In genomic region chr4:61210186-61210939, GRCh38 we compare ENCODE assay signal across 14 cellular contexts. TPM values are rescaled to one million over a fixed set of nuclear protein-coding genes. Genes with fewer than 3 reads are reported as not detected.
DNase-seq lines count a peak whose midpoint lies in the region; ATAC-seq and TF ChIP-seq lines count a peak whose summit lies in the region.
"Had no signal": no experiment of that assay in that cellular context is flagged by ENCODE, and none has a peak within 500 bp of the region (broad histone marks: within the 10 kb centered on the region; RNA-seq: fewer than 3 reads in every experiment).

No MANE protein-coding gene starts in this region.

- peak overlapping the region in 3 of 5 experiments; percentile 6 to 77 (median 33) for H3K27ac Mint-ChIP-seq in brain
- no peak overlapping the region for H3K27ac Mint-ChIP-seq in stimulated activated naive B cell treated with anti-CD40 and anti-IgM and Interleukin-4, amounts not matched to agents 10 μg/mL and 1 μg/mL and 100 μg/mL, for 72 hours
- H3K27ac Mint-ChIP-seq: activated naive CD8-positive, alpha-beta T cell; dendritic cell treated with granulocyte-macrophage colony-stimulating factor and Interleukin-4, amounts not matched to agents 40 ng/mL and 50 ng/mL, for 4 days had no signal

- H3K36me3 Mint-ChIP-seq in brain: peaks cover 16% of the 10 kb centered on the region
- H3K36me3 Mint-ChIP-seq in stimulated activated naive B cell treated with anti-CD40 and anti-IgM and Interleukin-4, amounts not matched to agents 10 μg/mL and 1 μg/mL and 100 μg/mL, for 72 hours: no peaks in the 10 kb centered on the region
- H3K36me3 Mint-ChIP-seq: activated naive CD8-positive, alpha-beta T cell had no signal

- peaks cover 26% of the 10 kb centered on the region for H3K27me3 Mint-ChIP-seq in brain
- H3K27me3 Mint-ChIP-seq in stimulated activated naive B cell treated with anti-CD40 and anti-IgM and Interleukin-4, amounts not matched to agents 10 μg/mL and 1 μg/mL and 100 μg/mL, for 72 hours: peaks cover 5% of the 10 kb centered on the region in 2 donors

- peak overlapping the region in 3 of 5 experiments; percentile 58 to 76 (median 70) for H3K4me3 Mint-ChIP-seq in brain
- no peak overlapping the region for H3K4me3 Mint-ChIP-seq in stimulated activated naive B cell treated with anti-CD40 and anti-IgM and Interleukin-4, amounts not matched to agents 10 μg/mL and 1 μg/mL and 100 μg/mL, for 72 hours
- H3K4me3 Mint-ChIP-seq: activated naive CD8-positive, alpha-beta T cell; dendritic cell treated with granulocyte-macrophage colony-stimulating factor and Interleukin-4, amounts not matched to agents 40 ng/mL and 50 ng/mL, for 4 days had no signal

- peaks cover 0 to 8% (median 5%) of the 10 kb centered on the region in 5 experiments for H3K9me3 Mint-ChIP-seq in brain
- H3K9me3 Mint-ChIP-seq in stimulated activated naive B cell treated with anti-CD40 and anti-IgM and Interleukin-4, amounts not matched to agents 10 μg/mL and 1 μg/mL and 100 μg/mL, for 72 hours: peaks cover 3 to 5% of the 10 kb centered on the region in 2 donors
- H3K9me3 Mint-ChIP-seq: dendritic cell treated with granulocyte-macrophage colony-stimulating factor and Interleukin-4, amounts not matched to agents 40 ng/mL and 50 ng/mL, for 4 days had no signal

- H3K4me1 Mint-ChIP-seq in brain: peaks cover 81% of the 10 kb centered on the region
- H3K4me1 Mint-ChIP-seq in stimulated activated naive B cell treated with anti-CD40 and anti-IgM and Interleukin-4, amounts not matched to agents 10 μg/mL and 1 μg/mL and 100 μg/mL, for 72 hours: no peaks in the 10 kb centered on the region

- no peak for ATAC-seq in stimulated activated naive B cell treated with anti-CD40 and anti-IgM and Interleukin-4, amounts not matched to agents 10 μg/mL and 1 μg/mL and 100 μg/mL, for 72 hours (replicated peaks)
- ATAC-seq: HepG2 had no signal

- TF ChIP-seq CTCF in brain (conservative IDR thresholded peaks at IDR 0.05) (no peak), GM20000 (IDR thresholded peaks at IDR 0.05; ENCODE audit: extremely low read depth, missing control alignments) (no peak)

- DNase-seq in DMS153 (lab: John Stamatoyannopoulos, UW) (peak; percentile 31), NCI-H2081 (lab: John Stamatoyannopoulos, UW) (peak; percentile 77 to 93), medulla oblongata (ENCODE audit: extremely low spot score) (peak; percentile 87), GM20000 (ENCODE audit: low spot score) (no peak)
- DNase-seq in stimulated activated naive B cell treated with anti-CD40 and anti-IgM and Interleukin-4, amounts not matched to agents 10 μg/mL and 1 μg/mL and 100 μg/mL, for 72 hours: no peak
- no peak for DNase-seq in activated effector memory CD4-positive, alpha-beta T cell treated with Interleukin-2 at 50 U/mL for 16 hours
- no peak for DNase-seq in activated CD8-positive, alpha-beta memory T cell treated with anti-CD3 and anti-CD28 coated beads, Interleukin-2, amount 50 U/mL, for 48 hours
- DNase-seq: DMS 273 treated with DMSO at 0.1 percent for 48 hours, NCI-H1048, SK-N-SH had no signal

RNA-seq across cellular contexts. Expression of gene ADGRL3, which starts 10.2 kb away (rescaled TPM):
- polyA plus RNA-seq in brain (ENCODE audit: insufficient read depth, low read depth, low replicate concordance): 10.6 TPM

Comparison
In these comparisons a context has a peak if more than half of its experiments do, and no peak if none do; other contexts are left out.
1. DNase-seq: peak in DMS153 (single experiment), NCI-H2081 (2 of 2) and medulla oblongata (single experiment); none in stimulated activated naive B cell treated with anti-CD40 and anti-IgM and Interleukin-4, amounts not matched to agents 10 μg/mL and 1 μg/mL and 100 μg/mL, for 72 hours (single experiment), activated effector memory CD4-positive, alpha-beta T cell treated with Interleukin-2 at 50 U/mL for 16 hours (single experiment), activated CD8-positive, alpha-beta memory T cell treated with anti-CD3 and anti-CD28 coated beads, Interleukin-2, amount 50 U/mL, for 48 hours (single experiment) and GM20000 (single experiment).
2. H3K4me3 Mint-ChIP-seq: peak in brain (3 of 5); none in stimulated activated naive B cell treated with anti-CD40 and anti-IgM and Interleukin-4, amounts not matched to agents 10 μg/mL and 1 μg/mL and 100 μg/mL, for 72 hours (0 of 2).